ENCODE assay signal across 9 cellular contexts in the genomic region with DNA sequence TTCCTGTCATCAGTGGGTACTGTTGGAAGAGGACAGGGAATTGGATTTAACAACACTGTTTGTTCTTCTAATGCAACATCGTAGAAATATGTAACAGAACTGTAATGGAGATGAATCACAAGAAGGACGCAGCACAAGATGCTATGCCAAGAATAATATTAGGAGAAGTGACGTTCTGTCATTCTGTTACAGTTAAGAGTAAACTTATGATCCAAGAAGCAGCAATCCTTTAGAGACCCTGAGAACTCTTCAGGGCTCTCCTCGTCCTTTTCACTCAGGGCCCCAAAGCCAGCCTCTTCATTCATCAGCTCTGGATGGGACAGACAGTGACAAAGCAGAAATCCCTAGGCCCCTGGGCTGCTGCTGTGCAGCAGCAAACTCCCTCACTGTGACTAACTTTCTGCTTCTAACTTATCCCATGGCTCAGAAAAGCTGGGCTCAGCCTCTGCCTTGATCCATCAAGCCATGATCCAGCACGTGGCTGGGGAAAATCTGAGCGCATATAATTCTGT. TPM values are rescaled to one million over a fixed set of nuclear protein-coding genes. Genes with fewer than 3 reads are reported as not detected.
DNase-seq lines count a peak whose midpoint lies in the region; ATAC-seq and TF ChIP-seq lines count a peak whose summit lies in the region.
"Had no signal": no experiment of that assay in that cellular context is flagged by ENCODE, and none has a peak within 500 bp of the region (broad histone marks: within the 10 kb centered on the region; RNA-seq: fewer than 3 reads in every experiment).

No MANE protein-coding gene starts in this region.

- POLR2A ChIA-PET in CD8-positive, alpha-beta T cell (lab: Charles Lee): interaction anchor here (1.1 kb wide), 1 partner anchor 10 kb away, joined by 3 read pairs; no protein-coding TSS in a partner anchor

- H3K9me3 ChIP-seq in HUES48 (ENCODE audit: control insufficient read depth, insufficient read depth, low read length): no peaks in the 10 kb centered on the region
- H3K9me3 ChIP-seq in aorta (ENCODE audit: control insufficient read depth, low read length): no peaks in the 10 kb centered on the region
- H3K9me3 ChIP-seq in CD8-positive, alpha-beta T cell (ENCODE audit: low read length): no peaks in the 10 kb centered on the region

- 24 to 26% methylated on average over 6 of the region's 6 CpGs for WGBS in aorta, 2 donors

- H3K27ac Mint-ChIP-seq in CD8-positive, alpha-beta T cell: no peak overlapping the region

- H3K27ac ChIP-seq in HUES48 (ENCODE audit: low read depth, low read length): peak overlapping the region; percentile 28
- peak overlapping the region; percentile 1 to 94 for H3K27ac ChIP-seq in aorta (ENCODE audit: low read depth in 1 of 2, low read length in 2 of 2)
- H3K27ac ChIP-seq in CD8-positive, alpha-beta T cell (ENCODE audit: low read depth, low read length): no peak overlapping the region

- no peaks in the 10 kb centered on the region for H3K27me3 ChIP-seq in HUES48 (ENCODE audit: control insufficient read depth, insufficient read depth, low read length)
- no peaks in the 10 kb centered on the region for H3K27me3 ChIP-seq in aorta (ENCODE audit: control insufficient read depth in 1 of 2, insufficient read depth in 2 of 2, low read length in 1 of 2)
- no peaks in the 10 kb centered on the region for H3K27me3 ChIP-seq in CD8-positive, alpha-beta T cell (ENCODE audit: insufficient read depth, low read length)

- H3K27me3 Mint-ChIP-seq in CD8-positive, alpha-beta T cell (ENCODE audit: low read depth): peaks cover 2% of the 10 kb centered on the region

- DNase-seq in cardiac fibroblast (ENCODE audit: low read depth in 2 of 2) (peak; percentile 85 to 97), left kidney (ENCODE audit: low read depth, low spot score) (peak; percentile 20), aorta (no peak), D341Med (ENCODE audit: low spot score) (no peak)
- DNase-seq in effector CD8-positive, alpha-beta T cell (lab: John Stamatoyannopoulos, UW): no peak
- DNase-seq in CD8-positive, alpha-beta T cell: no peak
- DNase-seq: effector CD4-positive, alpha-beta T cell; NCI-H2171 had no signal

- no peaks in the 10 kb centered on the region for H3K4me1 Mint-ChIP-seq in CD8-positive, alpha-beta T cell (ENCODE audit: low read depth)

- H3K9me3 Mint-ChIP-seq in CD8-positive, alpha-beta T cell: no peaks in the 10 kb centered on the region

- H3K4me3 Mint-ChIP-seq in CD8-positive, alpha-beta T cell: no peak overlapping the region

- no peaks in the 10 kb centered on the region for H3K36me3 Mint-ChIP-seq in CD8-positive, alpha-beta T cell

- ATAC-seq in aorta (ENCODE audit: low FRiP score): peak; percentile 61
- no peak for ATAC-seq in CD8-positive, alpha-beta T cell

- H3K36me3 ChIP-seq in HUES48 (ENCODE audit: control insufficient read depth, insufficient read depth, low read length): no peaks in the 10 kb centered on the region
- no peaks in the 10 kb centered on the region for H3K36me3 ChIP-seq in aorta (ENCODE audit: control insufficient read depth in 1 of 2, insufficient read depth in 2 of 2, low read length in 1 of 2)
- H3K36me3 ChIP-seq in CD8-positive, alpha-beta T cell (ENCODE audit: insufficient read depth, low read length): no peaks in the 10 kb centered on the region

- H3K9ac ChIP-seq in HUES48 (ENCODE audit: low read depth, low read length): no peak overlapping the region

- H3K4me3 ChIP-seq in HUES48 (ENCODE audit: low read depth, low read length): no peak overlapping the region
- no peak overlapping the region for H3K4me3 ChIP-seq in cardiac fibroblast (replicated peaks in 1 of 2; ENCODE audit: low read depth in 2 of 2, low read length in 2 of 2)
- H3K4me3 ChIP-seq in aorta (ENCODE audit: low read length in 2 of 2): no peak overlapping the region
- no peak overlapping the region for H3K4me3 ChIP-seq in CD8-positive, alpha-beta T cell (ENCODE audit: low read depth, low read length)

- CTCF ChIA-PET in CD8-positive, alpha-beta T cell (lab: Charles Lee): interaction anchor here (2.7 kb wide), 1 partner anchor 9 kb away, joined by 16 read pairs; a partner anchor contains a TSS

- peaks cover 10% of the 10 kb centered on the region for H3K4me1 ChIP-seq in HUES48 (ENCODE audit: control insufficient read depth, insufficient read depth, low read length)
- H3K4me1 ChIP-seq in aorta (ENCODE audit: control insufficient read depth in 1 of 2, insufficient read depth in 2 of 2, low read length in 2 of 2): no peaks in the 10 kb centered on the region
- H3K4me1 ChIP-seq in CD8-positive, alpha-beta T cell (ENCODE audit: insufficient read depth, low read length): no peaks in the 10 kb centered on the region

- intact Hi-C loops in aorta (cut with DNase I): no loop called here
- intact Hi-C loops in CD8-positive, alpha-beta T cell (cut with DNase I, micrococcal nuclease): no loop called here

- TF ChIP-seq CTCF in cardiac fibroblast (IDR thresholded peaks at IDR 0.05; ENCODE audit: low read depth, low read length): no peak
- no peak for TF ChIP-seq CTCF in CD8-positive, alpha-beta T cell (IDR thresholded peaks at IDR 0.05)

RNA-seq across cellular contexts. Expression of a gene that starts 8.7 kb away (rescaled TPM):
- 100 to 1,000 TPM in 1 of 2 donors, 10 to 100 TPM in 1; 13.1 to 112 TPM for total RNA-seq in aorta
- 1 to 10 TPM; 6.9 to 8.9 TPM for polyA plus RNA-seq in aorta
- under 1 TPM in 1 of 2 experiments, not detected in 1; 0.84 TPM for total RNA-seq in CD8-positive, alpha-beta T cell

Comparison
In these comparisons a context has a peak if more than half of its experiments do, and no peak if none do; other contexts are left out.
1. DNase-seq: peak in cardiac fibroblast (2 of 2) and left kidney (single experiment); none in aorta (0 of 2), D341Med (single experiment), effector CD8-positive, alpha-beta T cell (single experiment) and CD8-positive, alpha-beta T cell (0 of 7).
2. RNA of a gene that starts 8.7 kb away (total RNA-seq): 13.1 to 112 TPM in aorta; 0.84 TPM in CD8-positive, alpha-beta T cell; every median in the first group is over 4 times any median in the second.